1 cellular context compared by ENCODE assay signal in the genomic region with DNA sequence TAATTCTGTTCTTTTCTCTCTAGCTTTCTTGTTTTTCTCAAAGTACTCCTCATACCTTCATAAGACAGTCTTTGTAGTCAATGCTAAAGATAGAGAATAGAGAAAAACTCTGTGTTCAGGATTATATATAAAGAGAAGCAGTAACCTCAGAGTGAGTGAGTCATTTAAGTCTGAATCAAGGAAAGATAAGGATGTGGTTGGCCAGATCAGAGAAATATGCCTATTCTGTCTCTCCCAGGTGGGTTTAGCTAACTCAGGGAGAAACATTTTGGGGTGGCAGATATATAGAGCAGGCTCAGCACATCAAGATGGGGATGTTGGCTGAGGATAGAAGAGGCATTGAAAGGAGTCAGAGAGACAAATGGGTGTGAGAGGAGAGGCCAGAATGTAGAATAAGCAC.
TF ChIP-seq lines count a peak whose summit lies in the region.

No MANE protein-coding gene starts in this region.

TF ChIP-seq in SK-N-SH treated with all-trans-retinoic acid at 6 μM for 48 hours, 23 proteins besides CTCF, POLR2A, EP300 and RAD21 (continued from another document):
- TF ChIP-seq GLIS3 (CRISPR knock-in tag; IDR thresholded peaks at IDR 0.05) (no peak), ZNF8 (CRISPR knock-in tag; IDR thresholded peaks at IDR 0.05) (no peak), PPARA (CRISPR knock-in tag; IDR thresholded peaks at IDR 0.05; ENCODE audit: borderline replicate concordance) (no peak), TOX (CRISPR knock-in tag; IDR thresholded peaks at IDR 0.05; ENCODE audit: borderline replicate concordance) (no peak)
